In the genomic region with DNA sequence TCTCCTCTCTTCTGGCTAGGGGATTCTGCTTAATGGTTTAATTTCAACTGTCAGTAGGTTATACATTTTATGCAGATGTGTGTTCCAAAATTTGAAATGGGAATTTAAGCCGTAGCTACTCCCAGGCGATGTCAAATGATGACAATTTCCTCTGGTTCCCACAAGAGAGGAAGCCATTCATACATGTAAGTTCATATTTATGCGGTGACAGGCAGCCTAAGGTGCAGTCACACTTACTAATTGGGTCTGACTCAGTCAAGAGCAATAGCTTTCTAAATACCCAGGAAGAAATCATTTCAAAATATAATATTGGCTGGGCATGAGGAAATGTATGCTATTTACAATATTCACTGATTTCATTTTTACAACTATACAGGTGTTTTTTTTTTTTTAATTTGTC, we compare ENCODE assay signal across 1 cellular context.
TF ChIP-seq lines count a peak whose summit lies in the region.

No MANE protein-coding gene starts in this region.

TF ChIP-seq in GM23338, 12 proteins besides CTCF, POLR2A, EP300 and RAD21 (continued from another document):
- TF ChIP-seq POLR2AphosphoS5 (IDR thresholded peaks at IDR 0.05; ENCODE audit: low read depth) = no peak
- TF ChIP-seq, protein P1, sequence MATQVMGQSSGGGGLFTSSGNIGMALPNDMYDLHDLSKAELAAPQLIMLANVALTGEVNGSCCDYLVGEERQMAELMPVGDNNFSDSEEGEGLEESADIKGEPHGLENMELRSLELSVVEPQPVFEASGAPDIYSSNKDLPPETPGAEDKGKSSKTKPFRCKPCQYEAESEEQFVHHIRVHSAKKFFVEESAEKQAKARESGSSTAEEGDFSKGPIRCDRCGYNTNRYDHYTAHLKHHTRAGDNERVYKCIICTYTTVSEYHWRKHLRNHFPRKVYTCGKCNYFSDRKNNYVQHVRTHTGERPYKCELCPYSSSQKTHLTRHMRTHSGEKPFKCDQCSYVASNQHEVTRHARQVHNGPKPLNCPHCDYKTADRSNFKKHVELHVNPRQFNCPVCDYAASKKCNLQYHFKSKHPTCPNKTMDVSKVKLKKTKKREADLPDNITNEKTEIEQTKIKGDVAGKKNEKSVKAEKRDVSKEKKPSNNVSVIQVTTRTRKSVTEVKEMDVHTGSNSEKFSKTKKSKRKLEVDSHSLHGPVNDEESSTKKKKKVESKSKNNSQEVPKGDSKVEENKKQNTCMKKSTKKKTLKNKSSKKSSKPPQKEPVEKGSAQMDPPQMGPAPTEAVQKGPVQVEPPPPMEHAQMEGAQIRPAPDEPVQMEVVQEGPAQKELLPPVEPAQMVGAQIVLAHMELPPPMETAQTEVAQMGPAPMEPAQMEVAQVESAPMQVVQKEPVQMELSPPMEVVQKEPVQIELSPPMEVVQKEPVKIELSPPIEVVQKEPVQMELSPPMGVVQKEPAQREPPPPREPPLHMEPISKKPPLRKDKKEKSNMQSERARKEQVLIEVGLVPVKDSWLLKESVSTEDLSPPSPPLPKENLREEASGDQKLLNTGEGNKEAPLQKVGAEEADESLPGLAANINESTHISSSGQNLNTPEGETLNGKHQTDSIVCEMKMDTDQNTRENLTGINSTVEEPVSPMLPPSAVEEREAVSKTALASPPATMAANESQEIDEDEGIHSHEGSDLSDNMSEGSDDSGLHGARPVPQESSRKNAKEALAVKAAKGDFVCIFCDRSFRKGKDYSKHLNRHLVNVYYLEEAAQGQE (IDR thresholded peaks at IDR 0.05; ENCODE audit: unreplicated experiment) = no peak
- no peak for TF ChIP-seq JUNB (IDR thresholded peaks at IDR 0.05; ENCODE audit: unreplicated experiment)
- TF ChIP-seq, protein P2, sequence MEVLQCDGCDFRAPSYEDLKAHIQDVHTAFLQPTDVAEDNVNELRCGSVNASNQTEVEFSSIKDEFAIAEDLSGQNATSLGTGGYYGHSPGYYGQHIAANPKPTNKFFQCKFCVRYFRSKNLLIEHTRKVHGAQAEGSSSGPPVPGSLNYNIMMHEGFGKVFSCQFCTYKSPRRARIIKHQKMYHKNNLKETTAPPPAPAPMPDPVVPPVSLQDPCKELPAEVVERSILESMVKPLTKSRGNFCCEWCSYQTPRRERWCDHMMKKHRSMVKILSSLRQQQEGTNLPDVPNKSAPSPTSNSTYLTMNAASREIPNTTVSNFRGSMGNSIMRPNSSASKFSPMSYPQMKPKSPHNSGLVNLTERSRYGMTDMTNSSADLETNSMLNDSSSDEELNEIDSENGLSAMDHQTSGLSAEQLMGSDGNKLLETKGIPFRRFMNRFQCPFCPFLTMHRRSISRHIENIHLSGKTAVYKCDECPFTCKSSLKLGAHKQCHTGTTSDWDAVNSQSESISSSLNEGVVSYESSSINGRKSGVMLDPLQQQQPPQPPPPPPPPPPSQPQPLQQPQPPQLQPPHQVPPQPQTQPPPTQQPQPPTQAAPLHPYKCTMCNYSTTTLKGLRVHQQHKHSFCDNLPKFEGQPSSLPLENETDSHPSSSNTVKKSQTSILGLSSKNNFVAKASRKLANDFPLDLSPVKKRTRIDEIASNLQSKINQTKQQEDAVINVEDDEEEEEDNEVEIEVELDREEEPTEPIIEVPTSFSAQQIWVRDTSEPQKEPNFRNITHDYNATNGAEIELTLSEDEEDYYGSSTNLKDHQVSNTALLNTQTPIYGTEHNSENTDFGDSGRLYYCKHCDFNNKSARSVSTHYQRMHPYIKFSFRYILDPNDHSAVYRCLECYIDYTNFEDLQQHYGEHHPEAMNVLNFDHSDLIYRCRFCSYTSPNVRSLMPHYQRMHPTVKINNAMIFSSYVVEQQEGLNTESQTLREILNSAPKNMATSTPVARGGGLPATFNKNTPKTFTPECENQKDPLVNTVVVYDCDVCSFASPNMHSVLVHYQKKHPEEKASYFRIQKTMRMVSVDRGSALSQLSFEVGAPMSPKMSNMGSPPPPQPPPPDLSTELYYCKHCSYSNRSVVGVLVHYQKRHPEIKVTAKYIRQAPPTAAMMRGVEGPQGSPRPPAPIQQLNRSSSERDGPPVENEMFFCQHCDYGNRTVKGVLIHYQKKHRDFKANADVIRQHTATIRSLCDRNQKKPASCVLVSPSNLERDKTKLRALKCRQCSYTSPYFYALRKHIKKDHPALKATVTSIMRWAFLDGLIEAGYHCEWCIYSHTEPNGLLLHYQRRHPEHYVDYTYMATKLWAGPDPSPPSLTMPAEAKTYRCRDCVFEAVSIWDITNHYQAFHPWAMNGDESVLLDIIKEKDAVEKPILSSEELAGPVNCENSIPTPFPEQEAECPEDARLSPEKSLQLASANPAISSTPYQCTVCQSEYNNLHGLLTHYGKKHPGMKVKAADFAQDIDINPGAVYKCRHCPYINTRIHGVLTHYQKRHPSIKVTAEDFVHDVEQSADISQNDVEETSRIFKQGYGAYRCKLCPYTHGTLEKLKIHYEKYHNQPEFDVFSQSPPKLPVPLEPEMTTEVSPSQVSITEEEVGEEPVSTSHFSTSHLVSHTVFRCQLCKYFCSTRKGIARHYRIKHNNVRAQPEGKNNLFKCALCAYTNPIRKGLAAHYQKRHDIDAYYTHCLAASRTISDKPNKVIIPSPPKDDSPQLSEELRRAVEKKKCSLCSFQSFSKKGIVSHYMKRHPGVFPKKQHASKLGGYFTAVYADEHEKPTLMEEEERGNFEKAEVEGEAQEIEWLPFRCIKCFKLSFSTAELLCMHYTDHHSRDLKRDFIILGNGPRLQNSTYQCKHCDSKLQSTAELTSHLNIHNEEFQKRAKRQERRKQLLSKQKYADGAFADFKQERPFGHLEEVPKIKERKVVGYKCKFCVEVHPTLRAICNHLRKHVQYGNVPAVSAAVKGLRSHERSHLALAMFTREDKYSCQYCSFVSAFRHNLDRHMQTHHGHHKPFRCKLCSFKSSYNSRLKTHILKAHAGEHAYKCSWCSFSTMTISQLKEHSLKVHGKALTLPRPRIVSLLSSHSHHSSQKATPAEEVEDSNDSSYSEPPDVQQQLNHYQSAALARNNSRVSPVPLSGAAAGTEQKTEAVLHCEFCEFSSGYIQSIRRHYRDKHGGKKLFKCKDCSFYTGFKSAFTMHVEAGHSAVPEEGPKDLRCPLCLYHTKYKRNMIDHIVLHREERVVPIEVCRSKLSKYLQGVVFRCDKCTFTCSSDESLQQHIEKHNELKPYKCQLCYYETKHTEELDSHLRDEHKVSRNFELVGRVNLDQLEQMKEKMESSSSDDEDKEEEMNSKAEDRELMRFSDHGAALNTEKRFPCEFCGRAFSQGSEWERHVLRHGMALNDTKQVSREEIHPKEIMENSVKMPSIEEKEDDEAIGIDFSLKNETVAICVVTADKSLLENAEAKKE (CRISPR knock-in tag; IDR thresholded peaks at IDR 0.05) = no peak
- no peak for TF ChIP-seq ZNF331 (CRISPR knock-in tag; IDR thresholded peaks at IDR 0.05; ENCODE audit: low read depth)
- TF ChIP-seq CREB1 (CRISPR knock-in tag; IDR thresholded peaks at IDR 0.05; ENCODE audit: low read depth) = no peak
- TF ChIP-seq EZH2phosphoT487 (IDR thresholded peaks at IDR 0.05; ENCODE audit: unreplicated experiment) = no peak
